Comparison of ENCODE assay signal across 36 cellular contexts in the genomic region with DNA sequence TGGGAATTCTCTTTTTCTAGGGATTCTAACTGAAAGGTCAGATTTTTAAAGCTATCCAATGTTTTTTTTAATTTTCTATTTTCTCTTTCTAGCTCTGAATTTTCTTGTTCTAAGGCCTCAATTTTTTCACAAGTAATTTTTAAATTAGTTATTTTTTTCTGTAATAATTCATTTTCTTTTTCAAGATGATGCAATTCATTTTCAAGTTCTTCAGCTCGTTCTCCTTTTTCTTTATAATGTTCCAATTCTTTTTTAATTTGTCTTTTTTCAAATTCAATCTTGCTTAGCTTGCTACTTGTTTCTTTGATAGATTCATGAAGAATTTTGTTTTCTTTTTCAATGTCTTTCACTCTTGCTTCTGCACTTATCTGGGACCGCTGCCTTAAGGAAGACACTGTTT.
"Had no signal": no experiment of that assay in that cellular context is flagged by ENCODE, and none has a peak within 500 bp of the region (broad histone marks: within the 10 kb centered on the region; RNA-seq: fewer than 3 reads in every experiment).

No MANE protein-coding gene starts in this region.

- H3K27me3 ChIP-seq: ascending aorta, cardiac muscle cell had no signal

- H3K4me3 ChIP-seq: ascending aorta, cardiac muscle cell, PC-9 had no signal

- H3K4me3 Mint-ChIP-seq: activated CD4-positive, alpha-beta memory T cell treated with anti-CD3 and anti-CD28 coated beads, Interleukin-2, amount 10 ng/mL, durations not matched to agents 7 days and 5 days; activated CD8-positive, alpha-beta memory T cell treated with anti-CD3 and anti-CD28 coated beads, Interleukin-2, amount 10 ng/mL, durations not matched to agents 7 days and 5 days; activated naive CD8-positive, alpha-beta T cell treated with anti-CD3 and anti-CD28 coated beads for 36 hours; activated T-cell treated with anti-CD3 and anti-CD28 coated beads, Interleukin-2, amount 50 U/mL, for 72 hours; activated T-helper 17 cell treated with anti-CD3 and anti-CD28 coated beads, Interleukin-2, amount 50 U/mL, for 72 hours had no signal

- H3K27me3 Mint-ChIP-seq: activated CD4-positive, alpha-beta memory T cell treated with anti-CD3 and anti-CD28 coated beads, Interleukin-2, amount 10 ng/mL, durations not matched to agents 7 days and 5 days; activated CD8-positive, alpha-beta memory T cell treated with anti-CD3 and anti-CD28 coated beads, Interleukin-2, amount 10 ng/mL, durations not matched to agents 7 days and 5 days; activated naive CD8-positive, alpha-beta T cell treated with anti-CD3 and anti-CD28 coated beads for 36 hours; activated T-helper 17 cell treated with anti-CD3 and anti-CD28 coated beads, Interleukin-2, amount 50 U/mL, for 72 hours had no signal

- DNase-seq: activated CD4-positive, alpha-beta memory T cell treated with anti-CD3 and anti-CD28 coated beads, Interleukin-2, amount 10 ng/mL, durations not matched to agents 7 days and 5 days; activated CD4-positive, alpha-beta T cell treated with anti-CD3 and anti-CD28 coated beads for 1 hour; activated CD4-positive, alpha-beta T cell treated with anti-CD3 and anti-CD28 coated beads for 48 hours; activated CD4-positive, CD25-positive, alpha-beta regulatory T cell; activated CD8-positive, alpha-beta memory T cell treated with anti-CD3 and anti-CD28 coated beads for 24 hours; activated CD8-positive, alpha-beta memory T cell treated with anti-CD3 and anti-CD28 coated beads, Interleukin-2, amount 10 ng/mL, durations not matched to agents 7 days and 5 days; activated CD8-positive, alpha-beta memory T cell treated with anti-CD3 and anti-CD28 coated beads, Interleukin-2, amount 50 U/mL, for 48 hours; activated effector memory CD4-positive, alpha-beta T cell treated with anti-CD3 and anti-CD28 coated beads, Interleukin-2, amount 50 U/mL, for 16 hours; activated naive CD4-positive, alpha-beta T cell; activated naive CD4-positive, alpha-beta T cell treated with anti-CD3 and anti-CD28 coated beads, Interleukin-2, amount 50 U/mL, for 16 hours; activated naive CD8-positive, alpha-beta T cell treated with anti-CD3 and anti-CD28 coated beads for 36 hours; activated T-cell treated with anti-CD3 and anti-CD28 coated beads, Interleukin-2, amount 50 U/mL, for 72 hours; amygdala; NCI-H1092 treated with DMSO at 0.1 percent for 48 hours; NCI-H1417; NCI-H146; NCI-H187; NCI-H2029 treated with DMSO at 0.1 percent for 48 hours; NCI-H2107; NCI-H2171; NCI-H510A; NCI-H526; NCI-H748 treated with DMSO at 0.1 percent for 48 hours; NK-92 treated with Interleukin-12 subunit alpha and Interleukin-12 subunit beta, amount 100 ng/mL, for 24 hours; PC-9; SIG-M5; SW 1271; T-helper 1 cell; T-helper 2 cell; T-helper 9 cell; WERI-Rb-1 had no signal

- H3K9me3 Mint-ChIP-seq: activated CD4-positive, alpha-beta memory T cell treated with anti-CD3 and anti-CD28 coated beads, Interleukin-2, amount 10 ng/mL, durations not matched to agents 7 days and 5 days; activated naive CD8-positive, alpha-beta T cell treated with anti-CD3 and anti-CD28 coated beads for 36 hours; activated T-cell treated with anti-CD3 and anti-CD28 coated beads, Interleukin-2, amount 50 U/mL, for 72 hours; activated T-helper 17 cell treated with anti-CD3 and anti-CD28 coated beads, Interleukin-2, amount 50 U/mL, for 72 hours had no signal

- H3K4me1 Mint-ChIP-seq: activated CD4-positive, alpha-beta memory T cell treated with anti-CD3 and anti-CD28 coated beads, Interleukin-2, amount 10 ng/mL, durations not matched to agents 7 days and 5 days; activated naive CD8-positive, alpha-beta T cell treated with anti-CD3 and anti-CD28 coated beads for 36 hours; activated T-helper 17 cell treated with anti-CD3 and anti-CD28 coated beads, Interleukin-2, amount 50 U/mL, for 72 hours had no signal

- H3K9me3 ChIP-seq: ascending aorta had no signal

- H3K4me2 ChIP-seq: PC-9 had no signal

- H3K27ac Mint-ChIP-seq: activated CD4-positive, alpha-beta memory T cell treated with anti-CD3 and anti-CD28 coated beads, Interleukin-2, amount 10 ng/mL, durations not matched to agents 7 days and 5 days; activated CD8-positive, alpha-beta memory T cell treated with anti-CD3 and anti-CD28 coated beads, Interleukin-2, amount 10 ng/mL, durations not matched to agents 7 days and 5 days; activated naive CD8-positive, alpha-beta T cell treated with anti-CD3 and anti-CD28 coated beads for 36 hours; activated T-cell treated with anti-CD3 and anti-CD28 coated beads, Interleukin-2, amount 50 U/mL, for 72 hours; activated T-helper 17 cell treated with anti-CD3 and anti-CD28 coated beads, Interleukin-2, amount 50 U/mL, for 72 hours had no signal

- H3K27ac ChIP-seq: ascending aorta, cardiac muscle cell, PC-9, RWPE1, WERI-Rb-1 had no signal

- FAIRE-seq: RCC 7860 had no signal

- H2AFZ ChIP-seq: PC-9 had no signal
